1 cellular context compared by ENCODE assay signal in the genomic region with DNA sequence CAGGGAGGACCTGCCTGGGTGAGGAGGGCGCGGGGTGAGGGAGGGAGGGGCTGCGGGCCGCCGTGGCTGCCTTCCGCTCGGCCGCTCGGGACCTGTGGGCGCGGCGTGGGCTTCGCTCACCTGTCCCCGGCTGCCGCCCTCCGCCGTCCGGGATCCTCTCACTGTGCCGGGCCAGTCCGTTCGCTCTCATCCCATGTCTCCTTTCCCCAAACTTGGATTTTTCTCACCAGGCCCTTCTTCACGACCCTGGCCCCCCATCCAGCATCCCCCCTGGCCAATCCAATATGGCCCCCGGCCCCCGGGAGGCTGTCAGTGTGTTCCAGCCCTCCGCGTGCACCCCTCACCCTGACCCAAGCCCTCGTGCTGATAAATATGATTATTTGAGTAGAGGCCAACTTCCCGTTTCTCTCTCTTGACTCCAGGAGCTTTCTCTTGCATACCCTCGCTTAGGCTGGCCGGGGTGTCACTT.
TF ChIP-seq lines count a peak whose summit lies in the region.

No MANE protein-coding gene starts in this region.

TF ChIP-seq in K562, 482 proteins besides CTCF, POLR2A, EP300 and RAD21 (continued from another document and continues in another):
- TF ChIP-seq, protein P1, sequence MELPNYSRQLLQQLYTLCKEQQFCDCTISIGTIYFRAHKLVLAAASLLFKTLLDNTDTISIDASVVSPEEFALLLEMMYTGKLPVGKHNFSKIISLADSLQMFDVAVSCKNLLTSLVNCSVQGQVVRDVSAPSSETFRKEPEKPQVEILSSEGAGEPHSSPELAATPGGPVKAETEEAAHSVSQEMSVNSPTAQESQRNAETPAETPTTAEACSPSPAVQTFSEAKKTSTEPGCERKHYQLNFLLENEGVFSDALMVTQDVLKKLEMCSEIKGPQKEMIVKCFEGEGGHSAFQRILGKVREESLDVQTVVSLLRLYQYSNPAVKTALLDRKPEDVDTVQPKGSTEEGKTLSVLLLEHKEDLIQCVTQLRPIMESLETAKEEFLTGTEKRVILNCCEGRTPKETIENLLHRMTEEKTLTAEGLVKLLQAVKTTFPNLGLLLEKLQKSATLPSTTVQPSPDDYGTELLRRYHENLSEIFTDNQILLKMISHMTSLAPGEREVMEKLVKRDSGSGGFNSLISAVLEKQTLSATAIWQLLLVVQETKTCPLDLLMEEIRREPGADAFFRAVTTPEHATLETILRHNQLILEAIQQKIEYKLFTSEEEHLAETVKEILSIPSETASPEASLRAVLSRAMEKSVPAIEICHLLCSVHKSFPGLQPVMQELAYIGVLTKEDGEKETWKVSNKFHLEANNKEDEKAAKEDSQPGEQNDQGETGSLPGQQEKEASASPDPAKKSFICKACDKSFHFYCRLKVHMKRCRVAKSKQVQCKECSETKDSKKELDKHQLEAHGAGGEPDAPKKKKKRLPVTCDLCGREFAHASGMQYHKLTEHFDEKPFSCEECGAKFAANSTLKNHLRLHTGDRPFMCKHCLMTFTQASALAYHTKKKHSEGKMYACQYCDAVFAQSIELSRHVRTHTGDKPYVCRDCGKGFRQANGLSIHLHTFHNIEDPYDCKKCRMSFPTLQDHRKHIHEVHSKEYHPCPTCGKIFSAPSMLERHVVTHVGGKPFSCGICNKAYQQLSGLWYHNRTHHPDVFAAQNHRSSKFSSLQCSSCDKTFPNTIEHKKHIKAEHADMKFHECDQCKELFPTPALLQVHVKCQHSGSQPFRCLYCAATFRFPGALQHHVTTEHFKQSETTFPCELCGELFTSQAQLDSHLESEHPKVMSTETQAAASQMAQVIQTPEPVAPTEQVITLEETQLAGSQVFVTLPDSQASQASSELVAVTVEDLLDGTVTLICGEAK (IDR thresholded peaks at IDR 0.05), result 0 out of 2 replicates have a peak, but pooled peaks have one; percentile 9
- TF ChIP-seq, protein P1 (CRISPR knock-in tag; IDR thresholded peaks at IDR 0.05), result no peak
- TF ChIP-seq, protein P2, sequence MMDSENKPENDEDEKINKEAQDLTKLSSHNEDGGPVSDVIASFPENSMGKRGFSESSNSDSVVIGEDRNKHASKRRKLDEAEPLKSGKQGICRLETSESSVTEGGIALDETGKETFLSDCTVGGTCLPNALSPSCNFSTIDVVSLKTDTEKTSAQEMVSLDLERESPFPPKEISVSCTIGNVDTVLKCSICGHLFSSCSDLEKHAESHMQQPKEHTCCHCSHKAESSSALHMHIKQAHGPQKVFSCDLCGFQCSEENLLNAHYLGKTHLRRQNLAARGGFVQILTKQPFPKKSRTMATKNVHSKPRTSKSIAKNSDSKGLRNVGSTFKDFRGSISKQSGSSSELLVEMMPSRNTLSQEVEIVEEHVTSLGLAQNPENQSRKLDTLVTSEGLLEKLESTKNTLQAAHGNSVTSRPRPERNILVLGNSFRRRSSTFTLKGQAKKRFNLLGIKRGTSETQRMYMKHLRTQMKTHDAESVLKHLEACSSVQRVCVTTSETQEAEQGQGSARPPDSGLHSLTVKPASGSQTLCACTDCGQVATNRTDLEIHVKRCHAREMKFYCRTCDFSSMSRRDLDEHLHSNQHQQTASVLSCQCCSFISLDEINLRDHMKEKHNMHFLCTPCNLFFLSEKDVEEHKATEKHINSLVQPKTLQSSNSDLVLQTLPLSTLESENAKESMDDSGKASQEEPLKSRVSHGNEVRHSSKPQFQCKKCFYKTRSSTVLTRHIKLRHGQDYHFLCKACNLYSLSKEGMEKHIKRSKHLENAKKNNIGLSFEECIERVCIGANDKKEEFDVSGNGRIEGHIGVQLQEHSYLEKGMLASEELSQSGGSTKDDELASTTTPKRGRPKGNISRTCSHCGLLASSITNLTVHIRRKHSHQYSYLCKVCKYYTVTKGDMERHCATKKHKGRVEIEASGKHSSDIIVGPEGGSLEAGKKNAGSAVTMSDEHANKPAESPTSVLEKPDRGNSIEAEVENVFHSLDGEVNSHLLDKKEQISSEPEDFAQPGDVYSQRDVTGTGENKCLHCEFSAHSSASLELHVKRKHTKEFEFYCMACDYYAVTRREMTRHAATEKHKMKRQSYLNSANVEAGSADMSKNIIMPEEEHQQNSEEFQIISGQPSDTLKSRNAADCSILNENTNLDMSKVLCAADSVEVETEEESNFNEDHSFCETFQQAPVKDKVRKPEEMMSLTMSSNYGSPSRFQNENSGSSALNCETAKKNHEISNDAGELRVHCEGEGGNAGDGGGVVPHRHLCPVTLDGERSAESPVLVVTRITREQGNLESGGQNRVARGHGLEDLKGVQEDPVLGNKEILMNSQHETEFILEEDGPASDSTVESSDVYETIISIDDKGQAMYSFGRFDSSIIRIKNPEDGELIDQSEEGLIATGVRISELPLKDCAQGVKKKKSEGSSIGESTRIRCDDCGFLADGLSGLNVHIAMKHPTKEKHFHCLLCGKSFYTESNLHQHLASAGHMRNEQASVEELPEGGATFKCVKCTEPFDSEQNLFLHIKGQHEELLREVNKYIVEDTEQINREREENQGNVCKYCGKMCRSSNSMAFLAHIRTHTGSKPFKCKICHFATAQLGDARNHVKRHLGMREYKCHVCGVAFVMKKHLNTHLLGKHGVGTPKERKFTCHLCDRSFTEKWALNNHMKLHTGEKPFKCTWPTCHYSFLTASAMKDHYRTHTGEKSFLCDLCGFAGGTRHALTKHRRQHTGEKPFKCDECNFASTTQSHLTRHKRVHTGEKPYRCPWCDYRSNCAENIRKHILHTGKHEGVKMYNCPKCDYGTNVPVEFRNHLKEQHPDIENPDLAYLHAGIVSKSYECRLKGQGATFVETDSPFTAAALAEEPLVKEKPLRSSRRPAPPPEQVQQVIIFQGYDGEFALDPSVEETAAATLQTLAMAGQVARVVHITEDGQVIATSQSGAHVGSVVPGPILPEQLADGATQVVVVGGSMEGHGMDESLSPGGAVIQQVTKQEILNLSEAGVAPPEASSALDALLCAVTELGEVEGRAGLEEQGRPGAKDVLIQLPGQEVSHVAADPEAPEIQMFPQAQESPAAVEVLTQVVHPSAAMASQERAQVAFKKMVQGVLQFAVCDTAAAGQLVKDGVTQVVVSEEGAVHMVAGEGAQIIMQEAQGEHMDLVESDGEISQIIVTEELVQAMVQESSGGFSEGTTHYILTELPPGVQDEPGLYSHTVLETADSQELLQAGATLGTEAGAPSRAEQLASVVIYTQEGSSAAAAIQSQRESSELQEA (IDR thresholded peaks at IDR 0.05; ENCODE audit: low read depth), result no peak
- TF ChIP-seq ZNF766 (CRISPR knock-in tag; conservative IDR thresholded peaks at IDR 0.05) (no peak), FOXA3 (CRISPR knock-in tag; conservative IDR thresholded peaks at IDR 0.05 in 1 of 2, IDR thresholded peaks at IDR 0.05 in 1 of 2) (no peak), CREB5 (CRISPR knock-in tag; IDR thresholded peaks at IDR 0.05) (no peak), TSC22D4 (tag; IDR thresholded peaks at IDR 0.05) (no peak), NFATC3 (IDR thresholded peaks at IDR 0.05) (no peak), ZNF232 (CRISPR knock-in tag; IDR thresholded peaks at IDR 0.05) (0 out of 2 replicates have a peak, but pooled peaks have one; percentile 38), MIER1 (IDR thresholded peaks at IDR 0.05; ENCODE audit: low read depth) (no peak), BHLHE40 (IDR thresholded peaks at IDR 0.05; ENCODE audit: low read length) (no peak), ZBTB11 (CRISPR knock-in tag; IDR thresholded peaks at IDR 0.05) (peak in 2 of 3 experiments; percentile 60 to 75; a peak in 3 of 6 replicates), ZNF408 (CRISPR knock-in tag; IDR thresholded peaks at IDR 0.05; ENCODE audit: low read depth) (no peak), ASH1L (IDR thresholded peaks at IDR 0.05; ENCODE audit: borderline replicate concordance, low read depth, partially characterized antibody) (no peak), RCOR1 (IDR thresholded peaks at IDR 0.05; ENCODE audit: borderline replicate concordance in 1 of 2, low read depth in 2 of 2, low read length in 2 of 2) (no peak), ZNF398 (CRISPR knock-in tag; IDR thresholded peaks at IDR 0.05) (no peak), SPI1 (IDR thresholded peaks at IDR 0.05; ENCODE audit: borderline replicate concordance, low read depth, low read length) (peak; percentile 63), YY1 (IDR thresholded peaks at IDR 0.05; ENCODE audit: borderline replicate concordance in 1 of 3, control insufficient read depth in 1 of 3, extremely low read depth in 1 of 3, insufficient read depth in 3 of 3, insufficient read length in 1 of 3, insufficient replicate concordance in 2 of 3, low read depth in 1 of 3, low read length in 2 of 3) (peak; percentile 61 to 89 (median 67)), SIN3A (IDR thresholded peaks at IDR 0.05; ENCODE audit: borderline replicate concordance in 2 of 2, control insufficient read depth in 1 of 2, low read depth in 2 of 2, low read length in 2 of 2) (no peak; a peak in 2 of 4 replicates)
